21 cellular contexts compared by ENCODE assay signal in genomic region chr10:106410331-106410730, GRCh38.
A peak's percentile ranks its signal among the peaks of the same experiment; 100 is the strongest.
DNase-seq lines count a peak whose midpoint lies in the region; FAIRE-seq and TF ChIP-seq lines count a peak whose summit lies in the region.
"Had no signal": no experiment of that assay in that cellular context is flagged by ENCODE, and none has a peak within 500 bp of the region (broad histone marks: within the 10 kb centered on the region; RNA-seq: fewer than 3 reads in every experiment).

No MANE protein-coding gene starts in this region.

- no peak overlapping the region for H4K91ac ChIP-seq in neuronal stem cell (ENCODE audit: low read depth, low read length, poor library complexity)

- no peak overlapping the region for H3K23ac ChIP-seq in neuronal stem cell (ENCODE audit: low read depth, low read length, poor library complexity)

- DNase-seq in ELR (ENCODE audit: low read depth) (peak; percentile 56), HFFc6 (peak; percentile 15), fibroblast of mammary gland (ENCODE audit: low read depth) (peak; percentile 28), NCI-H510A treated with DMSO at 0.1 percent for 48 hours (lab: John Stamatoyannopoulos, UW) (no peak), neuronal stem cell (ENCODE audit: low spot score) (no peak), D721Med (ENCODE audit: insufficient read length, low spot score) (no peak)
- DNase-seq: ACHN; C1 segment of cervical spinal cord; CD4-positive, alpha-beta memory T cell; COR-L47; DMS 273 treated with DMSO at 0.1 percent for 48 hours; DMS79; GDM1; GOT3 had no signal

- no peaks in the 10 kb centered on the region; the same call in 1 of the 2 replicates for H3K27me3 Mint-ChIP-seq in HFFc6 (ENCODE audit: insufficient read depth)
- H3K27me3 Mint-ChIP-seq: CD4-positive, alpha-beta memory T cell had no signal

- no peak overlapping the region for H2BK5ac ChIP-seq in neuronal stem cell (ENCODE audit: low read length)

- H2AFZ ChIP-seq in ACC112 (ENCODE audit: low read length, unreplicated experiment), result peak overlapping the region; percentile 49
- H2AFZ ChIP-seq in neuronal stem cell (ENCODE audit: low read length), result no peak overlapping the region

- H4K8ac ChIP-seq in neuronal stem cell (ENCODE audit: low read depth, low read length), result no peak overlapping the region

- no peak for FAIRE-seq in D721Med (lab: Jason Lieb, UNC)
- FAIRE-seq: A204.1, GM12878, GM19239, H54 had no signal

- H3K18ac ChIP-seq in neuronal stem cell (ENCODE audit: low read length), result no peak overlapping the region

- no peak overlapping the region for H3K4ac ChIP-seq in neuronal stem cell (ENCODE audit: low read length)

- no peak overlapping the region for H2BK12ac ChIP-seq in neuronal stem cell (ENCODE audit: low read length)

- peaks cover 37% of the 10 kb centered on the region for H3K4me1 Mint-ChIP-seq in HFFc6 (ENCODE audit: low read depth)
- H3K4me1 Mint-ChIP-seq: CD4-positive, alpha-beta memory T cell had no signal

- no peak overlapping the region for H2BK15ac ChIP-seq in neuronal stem cell (ENCODE audit: low read length)

- H3K4me3 ChIP-seq in ACC112 (ENCODE audit: low read depth, low read length) (no peak overlapping the region), fibroblast of mammary gland (ENCODE audit: control insufficient read depth, low read depth, low read length) (no peak overlapping the region), neuronal stem cell (ENCODE audit: low read length in 2 of 2) (no peak overlapping the region)
- H3K4me3 ChIP-seq: GM12878, HAP-1 had no signal

- no peak overlapping the region for H3K4me3 Mint-ChIP-seq in HFFc6
- H3K4me3 Mint-ChIP-seq: CD4-positive, alpha-beta memory T cell had no signal

- H3K79me1 ChIP-seq in neuronal stem cell (ENCODE audit: low read depth, low read length), result no peaks in the 10 kb centered on the region

- H3K27me3 ChIP-seq in ACC112 (ENCODE audit: insufficient read depth, low read length) (no peaks in the 10 kb centered on the region), neuronal stem cell (ENCODE audit: control insufficient read depth in 3 of 3, insufficient read depth in 3 of 3, low read depth in 1 of 3, low read length in 3 of 3) (no peaks in the 10 kb centered on the region)

- H3K4me2 ChIP-seq in neuronal stem cell (ENCODE audit: insufficient read depth, low read length, poor library complexity, severe bottlenecking), result no peak overlapping the region

- H3K36me3 ChIP-seq in ACC112 (ENCODE audit: insufficient read depth, low read length), result no peaks in the 10 kb centered on the region
- no peaks in the 10 kb centered on the region for H3K36me3 ChIP-seq in neuronal stem cell (replicated peaks in 1 of 2; ENCODE audit: control insufficient read depth in 2 of 2, insufficient read depth in 2 of 2, low read length in 2 of 2)
- H3K36me3 ChIP-seq: HAP-1 had no signal

- no peak overlapping the region for H2AK5ac ChIP-seq in neuronal stem cell (ENCODE audit: low read depth, low read length)

- peak overlapping the region; percentile 61 for H3K27ac Mint-ChIP-seq in HFFc6
- H3K27ac Mint-ChIP-seq: CD4-positive, alpha-beta memory T cell had no signal

- no peak overlapping the region for H3K14ac ChIP-seq in neuronal stem cell (ENCODE audit: low read length)

- H3K27ac ChIP-seq in ACC112 (ENCODE audit: low read depth, low read length) (peak overlapping the region; percentile 41), neuronal stem cell (replicated peaks; ENCODE audit: low read length) (no peak overlapping the region)
- H3K27ac ChIP-seq: 22Rv1 had no signal

- no peak overlapping the region for H2BK120ac ChIP-seq in neuronal stem cell (ENCODE audit: low read depth, low read length)

- no peak overlapping the region for H3K9ac ChIP-seq in neuronal stem cell (ENCODE audit: low read depth, low read length, poor library complexity)

- peaks cover 12% of the 10 kb centered on the region for H3K36me3 Mint-ChIP-seq in HFFc6 (ENCODE audit: low read depth)
- H3K36me3 Mint-ChIP-seq: CD4-positive, alpha-beta memory T cell had no signal

- H3K4me1 ChIP-seq in ACC112 (ENCODE audit: control insufficient read depth, insufficient read depth, low read length, unreplicated experiment) (no peaks in the 10 kb centered on the region), neuronal stem cell (ENCODE audit: control insufficient read depth in 2 of 2, insufficient read depth in 1 of 2, low read depth in 1 of 2, low read length in 2 of 2) (peaks cover 0 to 3% of the 10 kb centered on the region in 2 donors)
- H3K4me1 ChIP-seq: HAP-1 had no signal

- no peaks in the 10 kb centered on the region; the same call in 1 of the 2 replicates for H3K9me3 Mint-ChIP-seq in HFFc6

- no peaks in the 10 kb centered on the region for H3K79me2 ChIP-seq in ACC112 (ENCODE audit: control insufficient read depth, insufficient read depth, low read length, unreplicated experiment)

- TF ChIP-seq CTCF in HFFc6 (IDR thresholded peaks at IDR 0.05) (no peak), fibroblast of mammary gland (conservative IDR thresholded peaks at IDR 0.05; ENCODE audit: control insufficient read depth, insufficient read depth, low read depth, low read length) (no peak), D721Med (IDR thresholded peaks at IDR 0.05; ENCODE audit: insufficient read depth, missing control alignments) (no peak)

- no peaks in the 10 kb centered on the region for H3K9me3 ChIP-seq in neuronal stem cell (replicated peaks in 1 of 2; ENCODE audit: control insufficient read depth in 2 of 2, insufficient read depth in 1 of 2, low read depth in 1 of 2, low read length in 2 of 2)
- H3K9me3 ChIP-seq: HAP-1 had no signal

- WGBS in neuronal stem cell (ENCODE audit: extremely low coverage in 2 of 2, insufficient read length in 2 of 2, insufficient replicate concordance in 1 of 2), 2 donors, result no CpG with 5 or more reads among the region's 1 CpG

Comparison
In these comparisons a context has a peak if more than half of its experiments do, and no peak if none do; other contexts are left out.
1. DNase-seq: peak in ELR (single experiment), HFFc6 (single experiment) and fibroblast of mammary gland (single experiment); none in NCI-H510A treated with DMSO at 0.1 percent for 48 hours (single experiment), neuronal stem cell (single experiment) and D721Med (single experiment).